Comparison of ENCODE assay signal across 18 cellular contexts in the genomic region with DNA sequence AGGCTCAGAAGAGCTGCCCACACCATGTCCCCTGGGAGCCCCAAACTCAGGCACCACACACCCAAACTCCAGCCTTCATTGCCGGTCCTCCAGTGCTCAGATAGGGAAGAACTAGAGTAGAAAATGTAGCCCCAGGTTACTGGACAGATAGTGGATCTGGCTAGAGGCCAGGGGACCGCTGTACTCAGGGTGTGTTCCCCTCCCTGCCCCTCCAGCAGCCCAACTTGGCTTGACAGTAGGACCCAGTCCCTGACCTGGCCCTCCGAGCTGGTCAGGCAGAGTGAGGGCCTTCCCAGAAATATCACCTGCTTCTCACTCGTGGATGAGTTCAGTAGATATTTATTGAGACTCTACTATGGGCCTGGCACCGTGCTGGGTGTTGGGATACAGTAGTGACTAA.
"Had no signal": no experiment of that assay in that cellular context is flagged by ENCODE, and none has a peak within 500 bp of the region (broad histone marks: within the 10 kb centered on the region; RNA-seq: fewer than 3 reads in every experiment).

No MANE protein-coding gene starts in this region.

- H3K27me3 ChIP-seq: breast epithelium, upper lobe of left lung had no signal

- DNase-seq: activated CD8-positive, alpha-beta memory T cell treated with anti-CD3 and anti-CD28 coated beads for 24 hours; activated CD8-positive, alpha-beta memory T cell treated with anti-CD3 and anti-CD28 coated beads, Interleukin-2, amount 50 U/mL, for 4 hours; activated naive CD4-positive, alpha-beta T cell treated with Interleukin-2 at 50 U/mL for 16 hours; activated naive CD8-positive, alpha-beta T cell treated with anti-CD3 and anti-CD28 coated beads, Interleukin-2, amount 10 ng/mL, durations not matched to agents 7 days and 5 days; activated T-cell treated with anti-CD3 and anti-CD28 coated beads, Interleukin-2, amount 50 U/mL, for 48 hours; amniotic stem cell; cerebellar nuclear complex; effector CD8-positive, alpha-beta T cell; glutamatergic neuron; hypothalamus; left colon; spleen; stimulated activated CD4-positive, alpha-beta T cell treated with anti-CD3 and anti-CD28 coated beads, Interleukin-4, amount 100 ng/mL, for 1 hour; T-helper 1 cell; upper lobe of left lung; WERI-Rb-1 had no signal

- H3K27ac ChIP-seq: breast epithelium, spleen, upper lobe of left lung had no signal

- ATAC-seq: esophagus mucosa, left colon had no signal
